19 cellular contexts compared by ENCODE assay signal in the genomic region with DNA sequence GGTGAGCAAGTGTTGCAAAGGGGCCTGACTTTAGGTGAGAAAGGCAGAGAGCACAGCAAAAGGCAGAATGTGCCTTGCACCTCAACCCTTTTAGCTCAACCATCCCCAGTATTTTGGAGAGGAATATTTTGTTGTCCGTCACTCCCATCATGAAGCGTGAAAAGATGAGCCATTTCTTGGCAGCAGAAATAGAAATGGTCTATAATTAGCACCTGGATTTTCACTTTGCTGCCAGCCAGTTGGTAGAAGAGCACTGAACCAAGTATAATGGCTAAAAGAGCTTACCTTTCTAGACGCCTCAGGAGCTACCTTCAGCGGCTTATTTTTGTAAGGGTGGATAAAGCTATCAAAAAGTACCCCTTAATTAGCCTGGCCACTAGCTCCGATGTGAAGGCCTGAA.
"Had no signal": no experiment of that assay in that cellular context is flagged by ENCODE, and none has a peak within 500 bp of the region (broad histone marks: within the 10 kb centered on the region; RNA-seq: fewer than 3 reads in every experiment).

No MANE protein-coding gene starts in this region.

- H3K9me3 Mint-ChIP-seq: nephron progenitor cell; stimulated activated effector memory CD8-positive, alpha-beta T cell treated with anti-CD3 and anti-CD28 coated beads, Interleukin-12 subunit alpha, Interleukin-12 subunit beta, amount 100 ng/mL, for 72 hours had no signal

- DNase-seq: cortex of kidney; effector CD8-positive, alpha-beta T cell; foreskin melanocyte; head of caudate nucleus; hippocampal formation; kidney; left colon; mammary epithelial cell; naive thymus-derived CD4-positive, alpha-beta T cell; nephron progenitor cell; right lobe of liver; stimulated activated CD4-positive, alpha-beta T cell treated with anti-CD3 and anti-CD28 coated beads, Interleukin-4, amount 100 ng/mL, for 1 hour; stimulated activated CD8-positive, alpha-beta memory T cell treated with anti-CD3 and anti-CD28 coated beads, Interleukin-4, amount 100 ng/mL, for 48 hours; stimulated activated naive CD8-positive, alpha-beta T cell treated with anti-CD3 and anti-CD28 coated beads, Interleukin-15, Interleukin-2, amounts not matched to agents 100 U/mL and 50 U/mL, for 24 hours had no signal

- H3K27ac ChIP-seq: dorsolateral prefrontal cortex, parathyroid adenoma, prostate gland, right lobe of liver, tibial nerve had no signal

- H3K4me1 ChIP-seq: prostate gland, right lobe of liver, tibial nerve had no signal

- H3K36me3 ChIP-seq: prostate gland, right lobe of liver, tibial nerve had no signal

- ATAC-seq: left colon; naive thymus-derived CD4-positive, alpha-beta T cell; right lobe of liver; stimulated activated effector memory CD8-positive, alpha-beta T cell treated with anti-CD3 and anti-CD28 coated beads, Interleukin-12 subunit alpha, Interleukin-12 subunit beta, amount 100 ng/mL, for 72 hours; stimulated activated naive CD8-positive, alpha-beta T cell treated with anti-CD3 and anti-CD28 coated beads, Interleukin-15, Interleukin-2, amounts not matched to agents 100 U/mL and 50 U/mL, for 24 hours had no signal

- H3K27me3 ChIP-seq: dorsolateral prefrontal cortex, right lobe of liver, tibial nerve had no signal

- H3K27ac Mint-ChIP-seq: naive thymus-derived CD4-positive, alpha-beta T cell; nephron progenitor cell; stimulated activated effector memory CD8-positive, alpha-beta T cell treated with anti-CD3 and anti-CD28 coated beads, Interleukin-12 subunit alpha, Interleukin-12 subunit beta, amount 100 ng/mL, for 72 hours had no signal

- H3K9me3 ChIP-seq: prostate gland, right lobe of liver, tibial nerve had no signal

- H3K36me3 Mint-ChIP-seq: stimulated activated effector memory CD8-positive, alpha-beta T cell treated with anti-CD3 and anti-CD28 coated beads, Interleukin-12 subunit alpha, Interleukin-12 subunit beta, amount 100 ng/mL, for 72 hours had no signal

- H3K4me3 Mint-ChIP-seq: naive thymus-derived CD4-positive, alpha-beta T cell; nephron progenitor cell; stimulated activated effector memory CD8-positive, alpha-beta T cell treated with anti-CD3 and anti-CD28 coated beads, Interleukin-12 subunit alpha, Interleukin-12 subunit beta, amount 100 ng/mL, for 72 hours had no signal

- H3K4me1 Mint-ChIP-seq: naive thymus-derived CD4-positive, alpha-beta T cell; nephron progenitor cell; stimulated activated effector memory CD8-positive, alpha-beta T cell treated with anti-CD3 and anti-CD28 coated beads, Interleukin-12 subunit alpha, Interleukin-12 subunit beta, amount 100 ng/mL, for 72 hours had no signal

- H3K4me3 ChIP-seq: dorsolateral prefrontal cortex, prostate gland, right lobe of liver, tibial nerve had no signal
